In genomic region chr1:160720366-160720765, GRCh38 we compare ENCODE assay signal across 25 cellular contexts. TPM values are rescaled to one million over a fixed set of nuclear protein-coding genes. Genes with fewer than 3 reads are reported as not detected.
DNase-seq lines count a peak whose midpoint lies in the region; ATAC-seq and TF ChIP-seq lines count a peak whose summit lies in the region.
"Had no signal": no experiment of that assay in that cellular context is flagged by ENCODE, and none has a peak within 500 bp of the region (broad histone marks: within the 10 kb centered on the region; RNA-seq: fewer than 3 reads in every experiment).

No MANE protein-coding gene starts in this region.

- H3K27me3 Mint-ChIP-seq in activated CD8-positive, alpha-beta T cell treated with anti-CD3 and anti-CD28 coated beads, Interleukin-2, amount 10 ng/mL, durations not matched to agents 7 days and 5 days (ENCODE audit: low read depth) = no peaks in the 10 kb centered on the region
- no peaks in the 10 kb centered on the region for H3K27me3 Mint-ChIP-seq in activated CD8-positive, alpha-beta T cell treated with anti-CD3 and anti-CD28 coated beads for 36 hours
- H3K27me3 Mint-ChIP-seq in dendritic cell treated with granulocyte-macrophage colony-stimulating factor and Interleukin-4, amounts not matched to agents 40 ng/mL and 50 ng/mL, for 4 days = no peaks in the 10 kb centered on the region
- H3K27me3 Mint-ChIP-seq: CD4-positive, alpha-beta memory T cell; stimulated activated naive CD8-positive, alpha-beta T cell treated with anti-CD3 and anti-CD28 coated beads, Interleukin-15, amount 100 ng/mL, for 72 hours had no signal

- no peak for TF ChIP-seq POLR2A in stomach (IDR thresholded peaks at IDR 0.05)

- CTCF ChIA-PET in activated CD8-positive, alpha-beta T cell treated with anti-CD3 and anti-CD28 coated beads, Interleukin-2, amount 10 ng/mL, durations not matched to agents 7 days and 5 days (lab: Charles Lee) = interaction anchor here (0.9 to 12.4 kb wide), 7 partner anchors 7 to 233 kb away, joined by 3 to 439 read pairs (median 147); partner anchors contain the start of genes CD48 and ITLN2
- CTCF ChIA-PET in activated CD8-positive, alpha-beta T cell treated with anti-CD3 and anti-CD28 coated beads for 36 hours (lab: Charles Lee) = interaction anchor here (1.0 to 10.0 kb wide), 4 partner anchors 13 to 58 kb away, joined by 3 to 138 read pairs (median 7); no protein-coding TSS in a partner anchor

- H3K36me3 ChIP-seq in mesodermal cell (ENCODE audit: control insufficient read depth, insufficient read depth, low read length) = no peaks in the 10 kb centered on the region
- H3K36me3 ChIP-seq in stomach = no peaks in the 10 kb centered on the region
- H3K36me3 ChIP-seq: MG63, thyroid gland had no signal

- no peak for ATAC-seq in activated CD8-positive, alpha-beta T cell treated with anti-CD3 and anti-CD28 coated beads, Interleukin-2, amount 10 ng/mL, durations not matched to agents 7 days and 5 days
- no peak for ATAC-seq in activated CD8-positive, alpha-beta T cell treated with anti-CD3 and anti-CD28 coated beads for 36 hours
- ATAC-seq in right cardiac atrium = no peak
- ATAC-seq: activated naive CD4-positive, alpha-beta T cell treated with anti-CD3 and anti-CD28 coated beads, Interleukin-2, amount 50 U/mL, for 72 hours; stimulated activated naive CD8-positive, alpha-beta T cell treated with anti-CD3 and anti-CD28 coated beads, Interleukin-15, amount 100 ng/mL, for 72 hours had no signal

- H3K4me3 Mint-ChIP-seq in activated CD8-positive, alpha-beta T cell treated with anti-CD3 and anti-CD28 coated beads, Interleukin-2, amount 10 ng/mL, durations not matched to agents 7 days and 5 days = no peak overlapping the region
- H3K4me3 Mint-ChIP-seq in activated CD8-positive, alpha-beta T cell treated with anti-CD3 and anti-CD28 coated beads for 36 hours = no peak overlapping the region
- H3K4me3 Mint-ChIP-seq in dendritic cell treated with granulocyte-macrophage colony-stimulating factor and Interleukin-4, amounts not matched to agents 40 ng/mL and 50 ng/mL, for 4 days = peak overlapping the region; percentile 6
- H3K4me3 Mint-ChIP-seq: CD4-positive, alpha-beta memory T cell; stimulated activated naive CD8-positive, alpha-beta T cell treated with anti-CD3 and anti-CD28 coated beads, Interleukin-15, amount 100 ng/mL, for 72 hours; T-helper 1 cell treated with Interleukin-12 subunit alpha and Interleukin-12 subunit beta and Interleukin-4 antibody, amounts not matched to agents 30 μg/mL and 1 μg/mL, for 36 hours had no signal

- H3K27ac ChIP-seq in mesodermal cell (ENCODE audit: low read depth, low read length, severe bottlenecking) = peak overlapping the region; percentile 55
- no peak overlapping the region for H3K27ac ChIP-seq in stomach
- no peak overlapping the region for H3K27ac ChIP-seq in right cardiac atrium (ENCODE audit: low read length)
- H3K27ac ChIP-seq: 22Rv1, RWPE1, thyroid gland had no signal

- H3K9me3 Mint-ChIP-seq in activated CD8-positive, alpha-beta T cell treated with anti-CD3 and anti-CD28 coated beads, Interleukin-2, amount 10 ng/mL, durations not matched to agents 7 days and 5 days (ENCODE audit: insufficient read depth) = no peaks in the 10 kb centered on the region
- no peaks in the 10 kb centered on the region for H3K9me3 Mint-ChIP-seq in activated CD8-positive, alpha-beta T cell treated with anti-CD3 and anti-CD28 coated beads for 36 hours
- H3K9me3 Mint-ChIP-seq in dendritic cell treated with granulocyte-macrophage colony-stimulating factor and Interleukin-4, amounts not matched to agents 40 ng/mL and 50 ng/mL, for 4 days = no peaks in the 10 kb centered on the region
- H3K9me3 Mint-ChIP-seq: activated naive CD4-positive, alpha-beta T cell treated with anti-CD3 and anti-CD28 coated beads, Interleukin-2, amount 50 U/mL, for 72 hours; CD4-positive, alpha-beta memory T cell; stimulated activated naive CD8-positive, alpha-beta T cell treated with anti-CD3 and anti-CD28 coated beads, Interleukin-15, amount 100 ng/mL, for 72 hours; T-helper 1 cell treated with Interleukin-12 subunit alpha and Interleukin-12 subunit beta and Interleukin-4 antibody, amounts not matched to agents 30 μg/mL and 1 μg/mL, for 36 hours had no signal

- H3K27me3 ChIP-seq in stomach = no peaks in the 10 kb centered on the region
- no peaks in the 10 kb centered on the region for H3K27me3 ChIP-seq in right cardiac atrium (ENCODE audit: control insufficient read depth, insufficient read depth)
- H3K27me3 ChIP-seq: MG63, thyroid gland had no signal

- peaks cover 63% of the 10 kb centered on the region for H3K4me1 Mint-ChIP-seq in activated CD8-positive, alpha-beta T cell treated with anti-CD3 and anti-CD28 coated beads, Interleukin-2, amount 10 ng/mL, durations not matched to agents 7 days and 5 days (ENCODE audit: low read depth)
- peaks cover 66% of the 10 kb centered on the region for H3K4me1 Mint-ChIP-seq in activated CD8-positive, alpha-beta T cell treated with anti-CD3 and anti-CD28 coated beads for 36 hours (ENCODE audit: low read depth)
- H3K4me1 Mint-ChIP-seq in dendritic cell treated with granulocyte-macrophage colony-stimulating factor and Interleukin-4, amounts not matched to agents 40 ng/mL and 50 ng/mL, for 4 days (ENCODE audit: low read depth) = peaks cover 70% of the 10 kb centered on the region

- H3K4me3 ChIP-seq in mesodermal cell (ENCODE audit: extremely low read depth, insufficient read depth, low read length, poor library complexity, severe bottlenecking) (no peak overlapping the region), stomach (no peak overlapping the region), right cardiac atrium (ENCODE audit: low read length) (no peak overlapping the region)
- H3K4me3 ChIP-seq: MG63, thyroid gland had no signal

- no peak for DNase-seq in activated CD8-positive, alpha-beta T cell treated with anti-CD3 and anti-CD28 coated beads, Interleukin-2, amount 10 ng/mL, durations not matched to agents 7 days and 5 days
- no peak for DNase-seq in activated CD8-positive, alpha-beta T cell treated with anti-CD3 and anti-CD28 coated beads for 36 hours
- DNase-seq in HT-29 (ENCODE audit: low spot score) (peak; percentile 2), SIG-M5 treated with dmso at 0.1 percent for 504 hours (lab: John Stamatoyannopoulos, UW; ENCODE audit: unreplicated experiment) (no peak), stomach (no peak), right cardiac atrium (no peak)
- DNase-seq: activated CD4-positive, alpha-beta T cell treated with anti-CD3 and anti-CD28 coated beads, Interleukin-2, amount 50 U/mL, for 48 hours; activated CD8-positive, alpha-beta memory T cell treated with anti-CD3 and anti-CD28 coated beads, Interleukin-2, amount 50 U/mL, for 48 hours; CD4-positive, alpha-beta memory T cell; cerebellar nuclear complex; H7; kidney; MG63; NCI-H1417; NCI-H446; stimulated activated naive CD8-positive, alpha-beta T cell treated with anti-CD3 and anti-CD28 coated beads, Interleukin-15, amount 100 ng/mL, for 72 hours had no signal

- H3K27ac Mint-ChIP-seq in activated CD8-positive, alpha-beta T cell treated with anti-CD3 and anti-CD28 coated beads, Interleukin-2, amount 10 ng/mL, durations not matched to agents 7 days and 5 days = peak overlapping the region; percentile 1
- no peak overlapping the region for H3K27ac Mint-ChIP-seq in activated CD8-positive, alpha-beta T cell treated with anti-CD3 and anti-CD28 coated beads for 36 hours
- peak overlapping the region; percentile 83 for H3K27ac Mint-ChIP-seq in dendritic cell treated with granulocyte-macrophage colony-stimulating factor and Interleukin-4, amounts not matched to agents 40 ng/mL and 50 ng/mL, for 4 days
- H3K27ac Mint-ChIP-seq: activated naive CD4-positive, alpha-beta T cell treated with anti-CD3 and anti-CD28 coated beads, Interleukin-2, amount 50 U/mL, for 72 hours; progenitor cell of endocrine pancreas; stimulated activated naive CD8-positive, alpha-beta T cell treated with anti-CD3 and anti-CD28 coated beads, Interleukin-15, amount 100 ng/mL, for 72 hours; T-helper 1 cell treated with Interleukin-12 subunit alpha and Interleukin-12 subunit beta and Interleukin-4 antibody, amounts not matched to agents 30 μg/mL and 1 μg/mL, for 36 hours had no signal

- H3K36me3 Mint-ChIP-seq in activated CD8-positive, alpha-beta T cell treated with anti-CD3 and anti-CD28 coated beads, Interleukin-2, amount 10 ng/mL, durations not matched to agents 7 days and 5 days (ENCODE audit: low read depth) = peaks cover 3% of the 10 kb centered on the region
- H3K36me3 Mint-ChIP-seq in activated CD8-positive, alpha-beta T cell treated with anti-CD3 and anti-CD28 coated beads for 36 hours (ENCODE audit: low read depth) = no peaks in the 10 kb centered on the region
- no peaks in the 10 kb centered on the region for H3K36me3 Mint-ChIP-seq in dendritic cell treated with granulocyte-macrophage colony-stimulating factor and Interleukin-4, amounts not matched to agents 40 ng/mL and 50 ng/mL, for 4 days (ENCODE audit: low read depth)
- H3K36me3 Mint-ChIP-seq: CD4-positive, alpha-beta memory T cell had no signal

- peaks cover 5% of the 10 kb centered on the region for H3K4me1 ChIP-seq in mesodermal cell (ENCODE audit: control insufficient read depth, insufficient read depth, low read length, poor library complexity, severe bottlenecking)
- H3K4me1 ChIP-seq in stomach = no peaks in the 10 kb centered on the region
- H3K4me1 ChIP-seq in right cardiac atrium (ENCODE audit: control insufficient read depth, insufficient read depth, low read length) = no peaks in the 10 kb centered on the region

- TF ChIP-seq CTCF in activated CD8-positive, alpha-beta T cell treated with anti-CD3 and anti-CD28 coated beads for 36 hours (IDR thresholded peaks at IDR 0.05) = no peak
- TF ChIP-seq CTCF in stomach (IDR thresholded peaks at IDR 0.05) = no peak

- H3K9me3 ChIP-seq in mesodermal cell (ENCODE audit: control insufficient read depth, low read length) (peaks cover 5% of the 10 kb centered on the region), stomach (no peaks in the 10 kb centered on the region), right cardiac atrium (ENCODE audit: control insufficient read depth, low read length) (no peaks in the 10 kb centered on the region)
- H3K9me3 ChIP-seq: MG63, thyroid gland had no signal

- intact Hi-C loops in activated CD8-positive, alpha-beta T cell treated with anti-CD3 and anti-CD28 coated beads for 36 hours (cut with micrococcal nuclease) = loop anchor here (5.0 kb wide), 1 partner anchor 38 kb away; no protein-coding TSS in a partner anchor
- intact Hi-C loops in dendritic cell treated with granulocyte-macrophage colony-stimulating factor and Interleukin-4, amounts not matched to agents 40 ng/mL and 50 ng/mL, for 4 days (cut with micrococcal nuclease) = no loop called here
- intact Hi-C loops in stomach (cut with DNase I; ENCODE audit: low total_unique reads) (loop anchor here (10.0 kb wide), 1 partner anchor 104 kb away; no protein-coding TSS in a partner anchor), right cardiac atrium (cut with DNase I) (loop anchor here in 1 of 4 donors (10.0 kb wide), 1 partner anchor 234 kb away; the partner anchor contains the start of gene ITLN2)

- POLR2A ChIA-PET in activated CD8-positive, alpha-beta T cell treated with anti-CD3 and anti-CD28 coated beads, Interleukin-2, amount 10 ng/mL, durations not matched to agents 7 days and 5 days (lab: Charles Lee) = no interaction called here
- POLR2A ChIA-PET in activated CD8-positive, alpha-beta T cell treated with anti-CD3 and anti-CD28 coated beads for 36 hours (lab: Charles Lee) = interaction anchor here (0.9 kb wide), 1 partner anchor 8 kb away, joined by 5 read pairs; the partner anchor contains the start of gene CD48

- no CpG with 5 or more reads among the region's 1 CpG for WGBS in mesodermal cell (ENCODE audit: insufficient coverage in 2 of 2), 2 experiments
- 45 to 62% (median 53%) methylated on average over 1 of the region's 1 CpG for WGBS in stomach, 5 donors
- 26% methylated on average over 1 of the region's 1 CpG for WGBS in right cardiac atrium

- TF ChIP-seq EP300 in stomach (IDR thresholded peaks at IDR 0.05) = no peak

RNA-seq across cellular contexts. Expression of gene CD48, which starts 8.7 kb away (rescaled TPM):
- total RNA-seq in activated CD8-positive, alpha-beta T cell treated with anti-CD3 and anti-CD28 coated beads, Interleukin-2, amount 10 ng/mL, durations not matched to agents 7 days and 5 days = 100 to 1,000 TPM; 325 to 327 TPM
- total RNA-seq in activated CD8-positive, alpha-beta T cell treated with anti-CD3 and anti-CD28 coated beads for 36 hours = 100 to 1,000 TPM; 379 to 388 TPM
- total RNA-seq in HT-29 (2014; rRNA removed; shearing (Covaris generic)) = not detected in 2 replicates
- polyA plus RNA-seq in mesodermal cell (2013, experiment 1 of 2) = 0.26 TPM
- not detected for polyA plus RNA-seq in mesodermal cell (2013, experiment 2 of 2)
- total RNA-seq in stomach = 10 to 100 TPM in 1 of 5 donors, 1 to 10 TPM in 1, under 1 TPM in 1, not detected in 2; 0.58 to 11.9 (median 9.2) TPM
- 10 to 100 TPM in 1 of 3 donors, 1 to 10 TPM in 2; 6.4 to 23.7 (median 8.4) TPM for polyA plus RNA-seq in stomach
- 1 to 10 TPM in 2 of 4 donors, under 1 TPM in 2; 0.39 to 4.1 (median 1.8) TPM for total RNA-seq in right cardiac atrium
- polyA plus RNA-seq in right cardiac atrium = 0.93 TPM
- total RNA-seq: endothelial cell of umbilical vein, progenitor cell of endocrine pancreas had no signal
- polyA plus RNA-seq: endothelial cell of umbilical vein had no signal

RNA-seq across cellular contexts. Expression of gene SLAMF7, which starts 18.7 kb away (rescaled TPM):
- 100 to 1,000 TPM in 1 of 2 experiments, 10 to 100 TPM in 1; 88.5 to 102 TPM for total RNA-seq in activated CD8-positive, alpha-beta T cell treated with anti-CD3 and anti-CD28 coated beads, Interleukin-2, amount 10 ng/mL, durations not matched to agents 7 days and 5 days
- total RNA-seq in activated CD8-positive, alpha-beta T cell treated with anti-CD3 and anti-CD28 coated beads for 36 hours = 10 to 100 TPM; 90.0 to 93.5 TPM
- total RNA-seq in HT-29 (2014; rRNA removed; shearing (Covaris generic)) = not detected in 2 replicates
- polyA plus RNA-seq in mesodermal cell (2013, experiment 1 of 2) = 0.63 TPM
- 0.51 TPM for polyA plus RNA-seq in mesodermal cell (2013, experiment 2 of 2)
- 1 to 10 TPM in 2 of 5 donors, under 1 TPM in 2, not detected in 1; 0.45 to 4.2 (median 1.3) TPM for total RNA-seq in stomach
- polyA plus RNA-seq in stomach = 1 to 10 TPM; 1.3 to 3.7 (median 2.1) TPM
- 1 to 10 TPM in 1 of 4 donors, under 1 TPM in 3; 0.31 to 1.3 (median 0.46) TPM for total RNA-seq in right cardiac atrium
- 0.07 TPM for polyA plus RNA-seq in right cardiac atrium
- total RNA-seq: endothelial cell of umbilical vein, progenitor cell of endocrine pancreas had no signal
- polyA plus RNA-seq: endothelial cell of umbilical vein had no signal

Comparison
In these comparisons a context has a peak if more than half of its experiments do, and no peak if none do; other contexts are left out.
1. RNA of gene CD48, which starts 8.7 kb away (total RNA-seq): 379 to 388 TPM in activated CD8-positive, alpha-beta T cell treated with anti-CD3 and anti-CD28 coated beads for 36 hours and 325 to 327 TPM in activated CD8-positive, alpha-beta T cell treated with anti-CD3 and anti-CD28 coated beads, Interleukin-2, amount 10 ng/mL, durations not matched to agents 7 days and 5 days; 0.39 to 4.1 TPM in right cardiac atrium, 0.58 to 11.9 TPM in stomach and not detected in HT-29; every median in the first group is over 10 times any median in the second.
2. RNA of gene SLAMF7, which starts 18.7 kb away (total RNA-seq): 88.5 to 102 TPM in activated CD8-positive, alpha-beta T cell treated with anti-CD3 and anti-CD28 coated beads, Interleukin-2, amount 10 ng/mL, durations not matched to agents 7 days and 5 days and 90.0 to 93.5 TPM in activated CD8-positive, alpha-beta T cell treated with anti-CD3 and anti-CD28 coated beads for 36 hours; 0.45 to 4.2 TPM in stomach, 0.31 to 1.3 TPM in right cardiac atrium and not detected in HT-29; every median in the first group is over 10 times any median in the second.